Comparison of ENCODE assay signal across 5 cellular contexts in the genomic region with DNA sequence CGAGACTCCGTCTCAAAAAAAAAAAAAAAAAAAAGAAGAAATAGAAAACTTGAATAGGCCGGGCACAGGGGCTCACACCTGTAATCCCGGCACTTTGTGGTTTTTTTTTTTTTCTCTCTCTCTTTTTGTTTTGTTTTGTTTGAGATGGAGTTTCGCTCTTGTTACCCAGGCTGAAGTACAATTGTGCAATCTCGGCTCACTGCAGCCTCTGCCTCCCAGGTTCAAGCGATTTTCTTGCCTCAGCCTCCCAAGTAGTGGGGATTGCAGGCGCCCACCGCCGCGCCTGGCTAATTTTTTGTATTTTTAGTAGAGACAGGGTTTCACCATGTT. TPM values are rescaled to one million over a fixed set of nuclear protein-coding genes. Genes with fewer than 3 reads are reported as not detected.
"Had no signal": no experiment of that assay in that cellular context is flagged by ENCODE, and none has a peak within 500 bp of the region (broad histone marks: within the 10 kb centered on the region; RNA-seq: fewer than 3 reads in every experiment).

No MANE protein-coding gene starts in this region.

RNA-seq across cellular contexts. Expression of gene MYL11, which starts 31.1 kb away (rescaled TPM):
- total RNA-seq: aorta; Right ventricle myocardium superior; T-helper 1 cell treated with Interleukin-12 subunit alpha and Interleukin-12 subunit beta and Interleukin-4 antibody, amounts not matched to agents 30 ng/mL and 1 ng/mL, for 36 hours; T-helper 2 cell treated with Interferon-gamma antibody and Interleukin-4, amounts not matched to agents 100 ng/mL and 5 ng/mL, for 36 hours had no signal

RNA-seq across cellular contexts. Expression of gene SEPTIN1, which starts 38.9 kb away (rescaled TPM):
- total RNA-seq: cerebellum had no signal
